Comparison of ENCODE assay signal across 9 cellular contexts in the genomic region with DNA sequence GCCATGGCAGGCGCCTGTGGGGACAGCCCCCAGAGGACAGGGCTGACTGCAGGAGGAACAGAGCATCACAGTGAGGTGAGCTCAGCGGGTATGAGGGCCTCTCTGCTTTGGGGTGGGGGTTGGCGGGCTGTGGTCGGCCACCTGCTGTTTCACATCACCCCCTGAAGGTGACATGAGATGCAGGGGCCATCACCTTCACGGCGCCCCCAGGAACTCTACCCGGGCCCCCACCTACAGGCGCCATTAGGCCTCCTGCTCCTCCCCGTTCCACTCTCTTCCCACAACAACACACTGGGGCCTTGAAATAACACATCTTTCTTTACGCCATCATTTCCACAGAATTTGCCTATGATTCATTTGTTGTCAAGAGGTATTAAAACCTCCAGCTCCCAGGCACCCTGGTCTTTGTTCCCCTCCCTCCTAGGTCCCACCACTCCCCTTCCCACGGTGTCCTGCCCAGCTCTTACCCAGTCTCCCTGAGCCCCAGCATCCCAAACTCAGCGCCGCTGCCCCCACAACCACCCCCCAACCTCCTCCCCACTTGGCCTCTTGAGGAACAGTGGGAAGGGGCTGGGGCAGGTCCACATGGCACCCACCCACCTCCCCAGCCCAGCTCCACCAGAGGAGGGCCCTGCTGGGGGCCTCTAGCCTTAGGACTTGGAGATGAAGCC. TPM values are rescaled to one million over a fixed set of nuclear protein-coding genes. Genes with fewer than 3 reads are reported as not detected.
A peak's percentile ranks its signal among the peaks of the same experiment; 100 is the strongest.
DNase-seq lines count a peak whose midpoint lies in the region; ATAC-seq and TF ChIP-seq lines count a peak whose summit lies in the region.
"Had no signal": no experiment of that assay in that cellular context is flagged by ENCODE, and none has a peak within 500 bp of the region (broad histone marks: within the 10 kb centered on the region; RNA-seq: fewer than 3 reads in every experiment).

No MANE protein-coding gene starts in this region.

- H3K27ac ChIP-seq in mesenchymal stem cell (ENCODE audit: low read length, poor library complexity, severe bottlenecking) (no peak overlapping the region), aorta (ENCODE audit: low read depth in 1 of 2, low read length in 2 of 2) (no peak overlapping the region), substantia nigra (ENCODE audit: low read depth, low read length, poor library complexity, severe bottlenecking) (no peak overlapping the region)

- no peak overlapping the region for H3K4me2 ChIP-seq in mesenchymal stem cell (ENCODE audit: low read length, poor library complexity, severe bottlenecking)

- no peak for DNase-seq in natural killer cell treated with Interleukin-12 subunit alpha and Interleukin-12 subunit beta and Interleukin-15 and Interleukin-18, amount 100 ng/mL, for 72 hours (ENCODE audit: low spot score)
- no peak for DNase-seq in natural killer cell
- peak; percentile 49 for DNase-seq in activated CD8-positive, alpha-beta T cell treated with anti-CD3 and anti-CD28 coated beads, Interleukin-2, amount 10 ng/mL, durations not matched to agents 7 days and 5 days
- DNase-seq in mesenchymal stem cell = no peak
- peak; percentile 42 to 62 for DNase-seq in aorta
- DNase-seq in substantia nigra (lab: John Stamatoyannopoulos, UW) = no peak
- DNase-seq: NCI-H226 had no signal

- no peak overlapping the region for H3K9ac ChIP-seq in mesenchymal stem cell (ENCODE audit: low read length)

- H3K36me3 ChIP-seq in mesenchymal stem cell (ENCODE audit: control insufficient read depth in 1 of 2, insufficient read depth in 2 of 2, low read depth in 1 of 2, low read length in 2 of 2) (no peaks in the 10 kb centered on the region), aorta (ENCODE audit: control insufficient read depth in 1 of 2, insufficient read depth in 2 of 2, low read length in 1 of 2) (no peaks in the 10 kb centered on the region)

- H3K27me3 Mint-ChIP-seq in natural killer cell treated with Interleukin-12 subunit alpha and Interleukin-12 subunit beta and Interleukin-15 and Interleukin-18, amount 100 ng/mL, for 72 hours = no peaks in the 10 kb centered on the region
- H3K27me3 Mint-ChIP-seq in natural killer cell (ENCODE audit: low read depth in 2 of 2) = no peaks in the 10 kb centered on the region
- no peaks in the 10 kb centered on the region for H3K27me3 Mint-ChIP-seq in activated CD8-positive, alpha-beta T cell treated with anti-CD3 and anti-CD28 coated beads, Interleukin-2, amount 10 ng/mL, durations not matched to agents 7 days and 5 days (ENCODE audit: low read depth)

- H3K27me3 ChIP-seq in mesenchymal stem cell (ENCODE audit: control insufficient read depth in 1 of 2, insufficient read depth in 1 of 2, low read length in 2 of 2) = no peaks in the 10 kb centered on the region
- H3K27me3 ChIP-seq in aorta (ENCODE audit: control insufficient read depth in 1 of 2, insufficient read depth in 2 of 2, low read length in 1 of 2) = no peaks in the 10 kb centered on the region

- 90% methylated on average over 13 of the region's 13 CpGs for WGBS in mesenchymal stem cell
- 80 to 90% methylated on average over 12 to 13 of the region's 13 CpGs for WGBS in aorta, 2 donors

- no peak overlapping the region for H2AK5ac ChIP-seq in mesenchymal stem cell (ENCODE audit: low read length, severe bottlenecking)

- no peak overlapping the region for H2AFZ ChIP-seq in mesenchymal stem cell (ENCODE audit: low read depth, low read length)

- no peak overlapping the region for H3K23ac ChIP-seq in mesenchymal stem cell (ENCODE audit: low read length in 2 of 2)

- peak overlapping the region; percentile 34 for H3K4me3 Mint-ChIP-seq in natural killer cell treated with Interleukin-12 subunit alpha and Interleukin-12 subunit beta and Interleukin-15 and Interleukin-18, amount 100 ng/mL, for 72 hours
- H3K4me3 Mint-ChIP-seq in natural killer cell = no peak overlapping the region
- H3K4me3 Mint-ChIP-seq in activated CD8-positive, alpha-beta T cell treated with anti-CD3 and anti-CD28 coated beads, Interleukin-2, amount 10 ng/mL, durations not matched to agents 7 days and 5 days = peak overlapping the region; percentile 77

- H3K9me3 ChIP-seq in mesenchymal stem cell (ENCODE audit: control insufficient read depth, low read length) = no peaks in the 10 kb centered on the region
- H3K9me3 ChIP-seq in aorta (ENCODE audit: control insufficient read depth, low read length) = no peaks in the 10 kb centered on the region

- intact Hi-C loops in natural killer cell (cut with micrococcal nuclease) (no loop called here), aorta (cut with DNase I) (no loop called here)

- H3K79me1 ChIP-seq in mesenchymal stem cell (replicated peaks; ENCODE audit: low read length, poor library complexity, severe bottlenecking) = no peaks in the 10 kb centered on the region

- no peak overlapping the region for H2BK120ac ChIP-seq in mesenchymal stem cell (ENCODE audit: low read depth, low read length)

- POLR2A ChIA-PET in activated CD8-positive, alpha-beta T cell treated with anti-CD3 and anti-CD28 coated beads, Interleukin-2, amount 10 ng/mL, durations not matched to agents 7 days and 5 days (lab: Charles Lee) = interaction anchor here (0.6 to 16.4 kb wide), 11 partner anchors 8 to 1283 kb away, joined by 3 to 642 read pairs (median 5); a partner anchor contains a TSS

- no peak overlapping the region for H3K4ac ChIP-seq in mesenchymal stem cell (ENCODE audit: low read depth in 1 of 2, low read length in 2 of 2)

- H3K36me3 Mint-ChIP-seq in natural killer cell treated with Interleukin-12 subunit alpha and Interleukin-12 subunit beta and Interleukin-15 and Interleukin-18, amount 100 ng/mL, for 72 hours = no peaks in the 10 kb centered on the region
- H3K36me3 Mint-ChIP-seq in natural killer cell = no peaks in the 10 kb centered on the region
- H3K36me3 Mint-ChIP-seq in activated CD8-positive, alpha-beta T cell treated with anti-CD3 and anti-CD28 coated beads, Interleukin-2, amount 10 ng/mL, durations not matched to agents 7 days and 5 days (ENCODE audit: low read depth) = no peaks in the 10 kb centered on the region

- no peak for TF ChIP-seq CTCF in natural killer cell (IDR thresholded peaks at IDR 0.05)

- no peak overlapping the region for H4K8ac ChIP-seq in mesenchymal stem cell (ENCODE audit: low read length)

- no peak overlapping the region for H2BK5ac ChIP-seq in mesenchymal stem cell (ENCODE audit: low read depth, low read length, poor library complexity, severe bottlenecking)

- peaks cover 16% of the 10 kb centered on the region for H3K4me1 ChIP-seq in mesenchymal stem cell (ENCODE audit: control insufficient read depth, insufficient read depth, low read depth, low read length)
- peaks cover 0 to 4% of the 10 kb centered on the region in 2 donors for H3K4me1 ChIP-seq in aorta (ENCODE audit: control insufficient read depth in 1 of 2, insufficient read depth in 2 of 2, low read length in 2 of 2)

- no peak overlapping the region for H4K91ac ChIP-seq in mesenchymal stem cell (ENCODE audit: low read length)

- H3K9me3 Mint-ChIP-seq in natural killer cell treated with Interleukin-12 subunit alpha and Interleukin-12 subunit beta and Interleukin-15 and Interleukin-18, amount 100 ng/mL, for 72 hours = no peaks in the 10 kb centered on the region
- H3K9me3 Mint-ChIP-seq in natural killer cell = no peaks in the 10 kb centered on the region
- H3K9me3 Mint-ChIP-seq in activated CD8-positive, alpha-beta T cell treated with anti-CD3 and anti-CD28 coated beads, Interleukin-2, amount 10 ng/mL, durations not matched to agents 7 days and 5 days (ENCODE audit: insufficient read depth) = no peaks in the 10 kb centered on the region

- H2BK12ac ChIP-seq in mesenchymal stem cell (ENCODE audit: low read length in 2 of 2) = peak overlapping the region in 1 of 2 experiments; percentile 39

- peak; percentile 27 to 51 for ATAC-seq in natural killer cell treated with Interleukin-12 subunit alpha and Interleukin-12 subunit beta and Interleukin-15 and Interleukin-18, amount 100 ng/mL, for 72 hours
- ATAC-seq in natural killer cell (no peak), aorta (ENCODE audit: low FRiP score) (no peak), GM19023 (IDR thresholded peaks at IDR 0.05; ENCODE audit: unreplicated experiment) (no peak), GM21360 (IDR thresholded peaks at IDR 0.05; ENCODE audit: unreplicated experiment) (no peak)
- ATAC-seq in activated CD8-positive, alpha-beta T cell treated with anti-CD3 and anti-CD28 coated beads, Interleukin-2, amount 10 ng/mL, durations not matched to agents 7 days and 5 days = peak; percentile 40

- peak overlapping the region; percentile 58 to 83 for H3K27ac Mint-ChIP-seq in natural killer cell treated with Interleukin-12 subunit alpha and Interleukin-12 subunit beta and Interleukin-15 and Interleukin-18, amount 100 ng/mL, for 72 hours
- H3K27ac Mint-ChIP-seq in natural killer cell = peak overlapping the region in 1 of 2 donors; percentile 82
- peak overlapping the region; percentile 95 for H3K27ac Mint-ChIP-seq in activated CD8-positive, alpha-beta T cell treated with anti-CD3 and anti-CD28 coated beads, Interleukin-2, amount 10 ng/mL, durations not matched to agents 7 days and 5 days

- peaks cover 52 to 64% of the 10 kb centered on the region in 2 donors for H3K4me1 Mint-ChIP-seq in natural killer cell treated with Interleukin-12 subunit alpha and Interleukin-12 subunit beta and Interleukin-15 and Interleukin-18, amount 100 ng/mL, for 72 hours (ENCODE audit: low read depth in 2 of 2)
- H3K4me1 Mint-ChIP-seq in natural killer cell = peaks cover 38 to 53% of the 10 kb centered on the region in 2 donors
- H3K4me1 Mint-ChIP-seq in activated CD8-positive, alpha-beta T cell treated with anti-CD3 and anti-CD28 coated beads, Interleukin-2, amount 10 ng/mL, durations not matched to agents 7 days and 5 days (ENCODE audit: low read depth) = peaks cover 93% of the 10 kb centered on the region

- CTCF ChIA-PET in activated CD8-positive, alpha-beta T cell treated with anti-CD3 and anti-CD28 coated beads, Interleukin-2, amount 10 ng/mL, durations not matched to agents 7 days and 5 days (lab: Charles Lee) = interaction anchor here (0.9 to 21.0 kb wide), 12 partner anchors 8 to 351 kb away, joined by 3 to 1049 read pairs (median 14); a partner anchor contains a TSS

- H3K14ac ChIP-seq in mesenchymal stem cell (ENCODE audit: low read length in 2 of 2) = no peak overlapping the region

- no peak overlapping the region for H3K18ac ChIP-seq in mesenchymal stem cell (ENCODE audit: low read depth in 1 of 2, low read length in 2 of 2)

- H3K4me3 ChIP-seq in mesenchymal stem cell (ENCODE audit: insufficient read depth in 1 of 2, low read depth in 1 of 2, low read length in 2 of 2) (no peak overlapping the region), aorta (ENCODE audit: low read length in 2 of 2) (no peak overlapping the region)

- peak overlapping the region; percentile 75 for H2BK15ac ChIP-seq in mesenchymal stem cell (ENCODE audit: low read depth, poor library complexity, severe bottlenecking)

RNA-seq across cellular contexts. Expression of a gene that starts 12.7 kb away (rescaled TPM):
- 100 to 1,000 TPM; 127 to 176 TPM for total RNA-seq in natural killer cell treated with Interleukin-12 subunit alpha and Interleukin-12 subunit beta and Interleukin-15 and Interleukin-18, amount 100 ng/mL, for 72 hours
- total RNA-seq in natural killer cell (100 to 1,000 TPM; 141 to 235 (median 147) TPM), aorta (100 to 1,000 TPM; 144 to 192 TPM)
- total RNA-seq in activated CD8-positive, alpha-beta T cell treated with anti-CD3 and anti-CD28 coated beads, Interleukin-2, amount 10 ng/mL, durations not matched to agents 7 days and 5 days = 100 to 1,000 TPM; 180 to 207 TPM
- 50.4 TPM for polyA plus RNA-seq in mesenchymal stem cell (2013, experiment 1 of 2)
- 47.9 TPM for polyA plus RNA-seq in mesenchymal stem cell (2013, experiment 2 of 2)
- 10 to 100 TPM; 17.0 to 93.4 TPM for polyA plus RNA-seq in aorta

RNA-seq across cellular contexts. Expression of a gene that starts 59.4 kb away (rescaled TPM):
- total RNA-seq in natural killer cell treated with Interleukin-12 subunit alpha and Interleukin-12 subunit beta and Interleukin-15 and Interleukin-18, amount 100 ng/mL, for 72 hours = 1 to 10 TPM; 5.1 to 9.8 TPM
- 1 to 10 TPM; 2.0 to 4.4 (median 3.4) TPM for total RNA-seq in natural killer cell
- total RNA-seq in activated CD8-positive, alpha-beta T cell treated with anti-CD3 and anti-CD28 coated beads, Interleukin-2, amount 10 ng/mL, durations not matched to agents 7 days and 5 days = 1 to 10 TPM; 7.0 to 8.1 TPM
- 8.4 TPM for polyA plus RNA-seq in mesenchymal stem cell (2013, experiment 1 of 2)
- 8.3 TPM for polyA plus RNA-seq in mesenchymal stem cell (2013, experiment 2 of 2)
- 10 to 100 TPM; 35.7 to 51.3 TPM for total RNA-seq in aorta
- polyA plus RNA-seq in aorta = 10 to 100 TPM; 19.7 to 33.6 TPM

Comparison
In these comparisons a context has a peak if more than half of its experiments do, and no peak if none do; other contexts are left out.
1. ATAC-seq: peak in natural killer cell treated with Interleukin-12 subunit alpha and Interleukin-12 subunit beta and Interleukin-15 and Interleukin-18, amount 100 ng/mL, for 72 hours (2 of 2) and activated CD8-positive, alpha-beta T cell treated with anti-CD3 and anti-CD28 coated beads, Interleukin-2, amount 10 ng/mL, durations not matched to agents 7 days and 5 days (single experiment); none in natural killer cell (0 of 3), aorta (single experiment), GM19023 (single experiment) and GM21360 (single experiment).
2. DNase-seq: peak in activated CD8-positive, alpha-beta T cell treated with anti-CD3 and anti-CD28 coated beads, Interleukin-2, amount 10 ng/mL, durations not matched to agents 7 days and 5 days (single experiment) and aorta (2 of 2); none in natural killer cell treated with Interleukin-12 subunit alpha and Interleukin-12 subunit beta and Interleukin-15 and Interleukin-18, amount 100 ng/mL, for 72 hours (single experiment), natural killer cell (single experiment), mesenchymal stem cell (single experiment) and substantia nigra (0 of 49).